Comparison of ENCODE assay signal across 8 cellular contexts in genomic region chr1:236522937-236523703, GRCh38. TPM values are rescaled to one million over a fixed set of nuclear protein-coding genes. Genes with fewer than 3 reads are reported as not detected.
DNase-seq lines count a peak whose midpoint lies in the region; ATAC-seq and TF ChIP-seq lines count a peak whose summit lies in the region.

No MANE protein-coding gene starts in this region.

- no peaks in the 10 kb centered on the region for H4K20me1 ChIP-seq in PC-3 (ENCODE audit: low read length)

- H3K4me2 ChIP-seq in PC-3 (ENCODE audit: low read length), result peak overlapping the region; percentile 97

- H3K4me3 ChIP-seq in PC-3 (ENCODE audit: low read length) (peak overlapping the region; percentile 99), endodermal cell (ENCODE audit: low read length) (peak overlapping the region; percentile 80), muscle layer of colon (ENCODE audit: low read depth in 1 of 2, low read length in 2 of 2) (peak overlapping the region; percentile 81 to 91)

- H3K4me3 Mint-ChIP-seq in T-helper 2 cell treated with Interferon-gamma antibody and Interleukin-4, amounts not matched to agents 5 μg/mL and 100 μg/mL, for 36 hours, result peak overlapping the region; percentile 98
- H3K4me3 Mint-ChIP-seq in endodermal cell, result peak overlapping the region; percentile 72

- H3K36me3 Mint-ChIP-seq in T-helper 2 cell treated with Interferon-gamma antibody and Interleukin-4, amounts not matched to agents 5 μg/mL and 100 μg/mL, for 36 hours (ENCODE audit: low read depth), result peaks cover 26% of the 10 kb centered on the region
- peaks cover 1% of the 10 kb centered on the region for H3K36me3 Mint-ChIP-seq in endodermal cell (ENCODE audit: low read depth)

- H3K27ac ChIP-seq in PC-3 (ENCODE audit: low read length) (peak overlapping the region; percentile 65), endodermal cell (ENCODE audit: low read depth, low read length) (no peak overlapping the region), muscle layer of colon (ENCODE audit: low read depth, low read length) (peak overlapping the region; percentile 87)

- intact Hi-C loops in PC-3 (cut with micrococcal nuclease), result no loop called here

- no peaks in the 10 kb centered on the region for H3K9me2 ChIP-seq in PC-3 (replicated peaks; ENCODE audit: low read length)

- peaks cover 19% of the 10 kb centered on the region for H3K79me2 ChIP-seq in PC-3 (ENCODE audit: low read length)

- H3K4me1 ChIP-seq in PC-3 (ENCODE audit: insufficient read depth, low read length), result peaks cover 14% of the 10 kb centered on the region
- no peaks in the 10 kb centered on the region for H3K4me1 ChIP-seq in endodermal cell (ENCODE audit: control insufficient read depth, insufficient read depth, low read length)
- peaks cover 6% of the 10 kb centered on the region for H3K4me1 ChIP-seq in muscle layer of colon (ENCODE audit: insufficient read depth, low read length)

- POLR2A ChIA-PET in PC-3 (lab: Charles Lee; ENCODE audit: unreplicated experiment), result interaction anchor here (0.6 kb wide), 1 partner anchor 20 kb away, joined by 3 read pairs; no protein-coding TSS in a partner anchor

- no peaks in the 10 kb centered on the region for H3F3A ChIP-seq in PC-3 (ENCODE audit: low read length, unreplicated experiment)

- peak; percentile 58 for ATAC-seq in PC-3
- no peak for ATAC-seq in GM19463 (IDR thresholded peaks at IDR 0.05; ENCODE audit: unreplicated experiment)

- H3K36me3 ChIP-seq in PC-3 (ENCODE audit: low read depth, low read length), result peaks cover 7% of the 10 kb centered on the region; the same call in 1 of the 2 replicates
- no peaks in the 10 kb centered on the region for H3K36me3 ChIP-seq in endodermal cell (ENCODE audit: control insufficient read depth, insufficient read depth, low read length)
- peaks cover 15% of the 10 kb centered on the region for H3K36me3 ChIP-seq in muscle layer of colon (ENCODE audit: insufficient read depth, low read length)

- no peaks in the 10 kb centered on the region for H3K9me3 ChIP-seq in PC-3 (ENCODE audit: low read length)
- H3K9me3 ChIP-seq in endodermal cell (ENCODE audit: control insufficient read depth, low read length), result no peaks in the 10 kb centered on the region
- H3K9me3 ChIP-seq in muscle layer of colon (ENCODE audit: low read length), result no peaks in the 10 kb centered on the region

- peak overlapping the region; percentile 97 for H2AFZ ChIP-seq in PC-3 (ENCODE audit: low read length)

- TF ChIP-seq CTCF in PC-3 (conservative IDR thresholded peaks at IDR 0.05; ENCODE audit: low read depth, low read length), result no peak
- no peak for TF ChIP-seq CTCF in endodermal cell (conservative IDR thresholded peaks at IDR 0.05)
- no peak for TF ChIP-seq CTCF in GM20000 (IDR thresholded peaks at IDR 0.05; ENCODE audit: extremely low read depth, missing control alignments)

- WGBS in endodermal cell (ENCODE audit: insufficient coverage in 1 of 2, insufficient read length in 1 of 2), 2 experiments, result 85 to 94% methylated on average over 19 to 26 of the region's 26 CpGs

- H3K9ac ChIP-seq in PC-3 (ENCODE audit: low read length) (peak overlapping the region; percentile 87), endodermal cell (ENCODE audit: extremely low read depth, low read length, poor library complexity, severe bottlenecking) (no peak overlapping the region), muscle layer of colon (ENCODE audit: low read length) (peak overlapping the region; percentile 69)

- peaks cover 29% of the 10 kb centered on the region for H3K4me1 Mint-ChIP-seq in T-helper 2 cell treated with Interferon-gamma antibody and Interleukin-4, amounts not matched to agents 5 μg/mL and 100 μg/mL, for 36 hours (ENCODE audit: low read depth)
- H3K4me1 Mint-ChIP-seq in endodermal cell, result peaks cover 5% of the 10 kb centered on the region

- H3K27ac Mint-ChIP-seq in T-helper 2 cell treated with Interferon-gamma antibody and Interleukin-4, amounts not matched to agents 5 μg/mL and 100 μg/mL, for 36 hours, result peak overlapping the region; percentile 99
- H3K27ac Mint-ChIP-seq in endodermal cell, result no peak overlapping the region

- H3K27me3 ChIP-seq in PC-3 (ENCODE audit: low read length) (no peaks in the 10 kb centered on the region), endodermal cell (ENCODE audit: control insufficient read depth, insufficient read depth, low read length, poor library complexity, severe bottlenecking) (peaks cover 18% of the 10 kb centered on the region), muscle layer of colon (ENCODE audit: control insufficient read depth in 1 of 2, insufficient read depth in 2 of 2, low read length in 2 of 2) (no peaks in the 10 kb centered on the region)

- H3K9me3 Mint-ChIP-seq in T-helper 2 cell treated with Interferon-gamma antibody and Interleukin-4, amounts not matched to agents 5 μg/mL and 100 μg/mL, for 36 hours, result no peaks in the 10 kb centered on the region
- H3K9me3 Mint-ChIP-seq in endodermal cell, result no peaks in the 10 kb centered on the region

- CTCF ChIA-PET in PC-3 (lab: Charles Lee), result interaction anchor here (0.7 kb wide), 1 partner anchor 9 kb away, joined by 4 read pairs; no protein-coding TSS in a partner anchor

- DNase-seq in T-helper 2 cell treated with Interferon-gamma antibody and Interleukin-4, amounts not matched to agents 5 μg/mL and 100 μg/mL, for 36 hours (ENCODE audit: low spot score), result no peak
- no peak for DNase-seq in T-helper 2 cell
- peak; percentile 18 for DNase-seq in PC-3
- peak; percentile 73 for DNase-seq in endodermal cell
- no peak for DNase-seq in retina
- DNase-seq in GM20000 (ENCODE audit: low spot score), result no peak

- peaks cover 35% of the 10 kb centered on the region for H3K27me3 Mint-ChIP-seq in T-helper 2 cell treated with Interferon-gamma antibody and Interleukin-4, amounts not matched to agents 5 μg/mL and 100 μg/mL, for 36 hours (ENCODE audit: low read depth)
- peaks cover 11% of the 10 kb centered on the region for H3K27me3 Mint-ChIP-seq in endodermal cell (ENCODE audit: insufficient read depth)

- TSS peak; percentile 53 for BruUV-seq in PC-3 (replicated peaks; lab: Mats Ljungman, UMichigan)

RNA-seq across cellular contexts. Expression of gene LGALS8, which starts 0.7 kb away (rescaled TPM):
- 45.7 and 47.9 TPM in 2 replicates for total RNA-seq in PC-3 (2014; rRNA removed)
- total RNA-seq in endodermal cell, result 10 to 100 TPM; 11.4 to 15.0 TPM
- polyA plus RNA-seq in endodermal cell (2013, experiment 1 of 2), result 18.1 TPM
- 13.2 TPM for polyA plus RNA-seq in endodermal cell (2013, experiment 2 of 2)

Comparison
In these comparisons a context has a peak if more than half of its experiments do, and no peak if none do; other contexts are left out.
1. DNase-seq: peak in PC-3 (single experiment) and endodermal cell (single experiment); none in T-helper 2 cell treated with Interferon-gamma antibody and Interleukin-4, amounts not matched to agents 5 μg/mL and 100 μg/mL, for 36 hours (single experiment), T-helper 2 cell (0 of 5), retina (single experiment) and GM20000 (single experiment).
2. Peak in every context shown above with its lines, with median percentiles within 50 percentile points of each other: H3K4me3 ChIP-seq.